ENCODE assay signal across 21 cellular contexts in genomic region chr11:10631761-10632160, GRCh38.
A peak's percentile ranks its signal among the peaks of the same experiment; 100 is the strongest.
DNase-seq lines count a peak whose midpoint lies in the region; ATAC-seq and TF ChIP-seq lines count a peak whose summit lies in the region.
"Had no signal": no experiment of that assay in that cellular context is flagged by ENCODE, and none has a peak within 500 bp of the region (broad histone marks: within the 10 kb centered on the region; RNA-seq: fewer than 3 reads in every experiment).

No MANE protein-coding gene starts in this region.

- H3K4ac ChIP-seq in IMR-90 (ENCODE audit: low read depth, low read length) (no peak overlapping the region), trophoblast cell (ENCODE audit: low read depth, low read length) (no peak overlapping the region)

- H3K9ac ChIP-seq in IMR-90 (ENCODE audit: low read depth, low read length) (no peak overlapping the region), trophoblast cell (ENCODE audit: low read length) (no peak overlapping the region)
- H3K9ac ChIP-seq: BLaER1, GM23248 had no signal

- H2BK120ac ChIP-seq in IMR-90 (ENCODE audit: low read depth, low read length) = peak overlapping the region; percentile 14; the same call in 1 of the 2 replicates
- H2BK120ac ChIP-seq in trophoblast cell (ENCODE audit: insufficient read depth, low read length, poor library complexity) = no peak overlapping the region

- no peaks in the 10 kb centered on the region for H3K79me2 ChIP-seq in trophoblast cell (ENCODE audit: control insufficient read depth, insufficient read depth, low read length, poor library complexity)

- H3K36me3 ChIP-seq in IMR-90 (ENCODE audit: control insufficient read depth, insufficient read depth, low read length) = peaks cover 71% of the 10 kb centered on the region
- peaks cover 0 to 18% (median 0%) of the 10 kb centered on the region in 3 donors for H3K36me3 ChIP-seq in esophagus squamous epithelium
- no peaks in the 10 kb centered on the region for H3K36me3 ChIP-seq in trophoblast cell (ENCODE audit: control insufficient read depth in 1 of 2, insufficient read depth in 2 of 2, low read length in 2 of 2)
- no peaks in the 10 kb centered on the region for H3K36me3 ChIP-seq in upper lobe of right lung
- H3K36me3 ChIP-seq: BLaER1, HAP-1, SJSA1 had no signal

- BruUV-seq in IMR-90 (replicated peaks; lab: Mats Ljungman, UMichigan) = no TSS peak

- no peak for ATAC-seq in IMR-90 (ENCODE audit: low read depth)
- peak; percentile 43 for ATAC-seq in upper lobe of right lung
- ATAC-seq: GM12878, Right ventricle myocardium inferior had no signal

- H3K27ac Mint-ChIP-seq in HFFc6 = no peak overlapping the region
- H3K27ac Mint-ChIP-seq in chondrocyte (ENCODE audit: unreplicated experiment) = no peak overlapping the region
- H3K27ac Mint-ChIP-seq: CD4-positive, alpha-beta T cell had no signal

- TF ChIP-seq CTCF in IMR-90 (conservative IDR thresholded peaks at IDR 0.05; ENCODE audit: low read depth, low read length) (no peak), esophagus squamous epithelium (IDR thresholded peaks at IDR 0.05) (no peak), upper lobe of right lung (IDR thresholded peaks at IDR 0.05) (no peak), HFFc6 (IDR thresholded peaks at IDR 0.05) (no peak), chondrocyte (IDR thresholded peaks at IDR 0.05) (no peak)

- H4K8ac ChIP-seq in IMR-90 (ENCODE audit: low read depth in 2 of 2, low read length in 2 of 2) = no peak overlapping the region
- no peak overlapping the region for H4K8ac ChIP-seq in trophoblast cell (ENCODE audit: low read depth, low read length)

- H3K79me1 ChIP-seq in IMR-90 (ENCODE audit: low read depth in 1 of 2, low read length in 2 of 2) = peaks cover 0 to 31% of the 10 kb centered on the region in 2 experiments
- no peaks in the 10 kb centered on the region for H3K79me1 ChIP-seq in trophoblast cell (ENCODE audit: low read length)

- H2BK12ac ChIP-seq in trophoblast cell (ENCODE audit: low read length) = no peak overlapping the region

- no peak overlapping the region for H3K56ac ChIP-seq in IMR-90 (ENCODE audit: extremely low read depth, insufficient read depth, low read length)

- no peak overlapping the region for H2BK5ac ChIP-seq in IMR-90 (ENCODE audit: low read depth, low read length, poor library complexity, severe bottlenecking)
- H2BK5ac ChIP-seq in trophoblast cell (ENCODE audit: low read depth, low read length, poor library complexity) = no peak overlapping the region

- TF ChIP-seq RAD21 in IMR-90 (IDR thresholded peaks at IDR 0.05; ENCODE audit: low read length) = no peak

- no peaks in the 10 kb centered on the region for H3K4me1 Mint-ChIP-seq in HFFc6 (ENCODE audit: low read depth)
- H3K4me1 Mint-ChIP-seq in chondrocyte (ENCODE audit: low read depth) = no peaks in the 10 kb centered on the region

- H3K23ac ChIP-seq in IMR-90 (ENCODE audit: low read depth, low read length) (no peak overlapping the region), trophoblast cell (ENCODE audit: low read length) (no peak overlapping the region)

- H2BK15ac ChIP-seq in IMR-90 (ENCODE audit: low read depth, low read length) = no peak overlapping the region

- no peak overlapping the region for H3K18ac ChIP-seq in IMR-90 (ENCODE audit: low read depth, low read length)
- H3K18ac ChIP-seq in trophoblast cell (ENCODE audit: low read length) = no peak overlapping the region

- H3K9me1 ChIP-seq in IMR-90 (ENCODE audit: insufficient read depth, low read length) = peaks cover 4% of the 10 kb centered on the region; the same call in 1 of the 2 replicates

- H3K27ac ChIP-seq in IMR-90 (ENCODE audit: insufficient read depth, low read length) = no peak overlapping the region
- H3K27ac ChIP-seq in esophagus squamous epithelium = peak overlapping the region in 3 of 4 donors; percentile 1 to 11 (median 6)
- H3K27ac ChIP-seq in trophoblast cell (ENCODE audit: low read depth, low read length) = no peak overlapping the region
- H3K27ac ChIP-seq in upper lobe of right lung = no peak overlapping the region
- H3K27ac ChIP-seq: BLaER1, GM23248, SJSA1 had no signal

- intact Hi-C loops in IMR-90 (cut with micrococcal nuclease) = no loop called here
- intact Hi-C loops in esophagus squamous epithelium (cut with DNase I) = no loop called here
- intact Hi-C loops in upper lobe of right lung (cut with DNase I) = no loop called here

- H3K4me1 ChIP-seq in IMR-90 (ENCODE audit: control insufficient read depth, insufficient read depth, low read length) = no peaks in the 10 kb centered on the region
- H3K4me1 ChIP-seq in esophagus squamous epithelium = peaks cover 0 to 6% (median 0%) of the 10 kb centered on the region in 3 donors
- H3K4me1 ChIP-seq in trophoblast cell (ENCODE audit: control insufficient read depth in 1 of 2, insufficient read depth in 2 of 2, low read length in 2 of 2) = peaks cover 5 to 8% of the 10 kb centered on the region in 2 experiments
- H3K4me1 ChIP-seq in upper lobe of right lung = peaks cover 5% of the 10 kb centered on the region
- H3K4me1 ChIP-seq: HAP-1, SJSA1 had no signal

- no peaks in the 10 kb centered on the region for H3K27me3 ChIP-seq in IMR-90 (ENCODE audit: control insufficient read depth, insufficient read depth, low read length)
- H3K27me3 ChIP-seq in esophagus squamous epithelium = no peaks in the 10 kb centered on the region
- H3K27me3 ChIP-seq in trophoblast cell (ENCODE audit: insufficient read depth, low read length) = no peaks in the 10 kb centered on the region
- no peaks in the 10 kb centered on the region for H3K27me3 ChIP-seq in upper lobe of right lung
- H3K27me3 ChIP-seq: BLaER1, SJSA1 had no signal

- H2AFZ ChIP-seq in IMR-90 (replicated peaks; ENCODE audit: low read length, poor library complexity) (no peak overlapping the region), trophoblast cell (ENCODE audit: insufficient read depth, low read length, poor library complexity) (no peak overlapping the region)
- H2AFZ ChIP-seq: GM23248 had no signal

- DNase-seq in IMR-90 (no peak), esophagus squamous epithelium (lab: John Stamatoyannopoulos, UW) (no peak), trophoblast cell (peak; percentile 76 to 86), upper lobe of right lung (no peak), HFFc6 (no peak), chondrocyte (ENCODE audit: low spot score) (no peak), NCI-H69 (lab: John Stamatoyannopoulos, UW) (no peak)
- DNase-seq: CD4-positive, alpha-beta T cell; COR-L47; DND-41; GM23248; Karpas-422; NCI-H1694; NCI-H2081 treated with DMSO at 0.1 percent for 48 hours; NCI-H2171 treated with DMSO at 0.1 percent for 48 hours; NCI-H524 treated with DMSO at 0.1 percent for 48 hours had no signal

- TF ChIP-seq POLR2A in IMR-90 (IDR thresholded peaks at IDR 0.05; ENCODE audit: low read depth, low read length) (no peak), esophagus squamous epithelium (IDR thresholded peaks at IDR 0.05) (no peak)

- peaks cover 20% of the 10 kb centered on the region for H3K36me3 Mint-ChIP-seq in HFFc6 (ENCODE audit: low read depth)
- H3K36me3 Mint-ChIP-seq in chondrocyte (ENCODE audit: low read depth) = peaks cover 23% of the 10 kb centered on the region

- H4K91ac ChIP-seq in IMR-90 (ENCODE audit: insufficient read depth, low read depth, low read length) (no peak overlapping the region), trophoblast cell (ENCODE audit: low read depth, low read length) (no peak overlapping the region)

- H3K4me2 ChIP-seq in IMR-90 (ENCODE audit: low read depth, low read length) = no peak overlapping the region
- no peak overlapping the region for H3K4me2 ChIP-seq in trophoblast cell (ENCODE audit: low read length)
- H3K4me2 ChIP-seq: BLaER1 had no signal

- H3K27me3 Mint-ChIP-seq in HFFc6 (ENCODE audit: insufficient read depth) (0 out of 2 replicates have a peak, but pooled peaks cover 2% of the 10 kb centered on the region), chondrocyte (ENCODE audit: low read depth) (no peaks in the 10 kb centered on the region)
- H3K27me3 Mint-ChIP-seq: CD4-positive, alpha-beta T cell had no signal

- no peak overlapping the region for H4K12ac ChIP-seq in trophoblast cell (ENCODE audit: low read depth, low read length)

- H3K9me3 ChIP-seq in IMR-90 (ENCODE audit: control insufficient read depth, insufficient read depth, low read length) (no peaks in the 10 kb centered on the region), esophagus squamous epithelium (no peaks in the 10 kb centered on the region), trophoblast cell (ENCODE audit: insufficient read depth, low read depth, low read length) (peaks cover 8% of the 10 kb centered on the region), upper lobe of right lung (no peaks in the 10 kb centered on the region)
- H3K9me3 ChIP-seq: BLaER1, HAP-1, SJSA1 had no signal

- POLR2A ChIA-PET in IMR-90 (lab: Charles Lee; ENCODE audit: unreplicated experiment) = no interaction called here

- H3K4me3 ChIP-seq in IMR-90 (ENCODE audit: insufficient read depth, low read depth, low read length) (no peak overlapping the region), esophagus squamous epithelium (no peak overlapping the region), trophoblast cell (ENCODE audit: low read depth, low read length) (no peak overlapping the region), upper lobe of right lung (no peak overlapping the region)
- H3K4me3 ChIP-seq: BLaER1, GM12878, GM23248, HAP-1, SJSA1 had no signal

- H2AK5ac ChIP-seq in IMR-90 (ENCODE audit: low read depth, low read length) = no peak overlapping the region
- H2AK5ac ChIP-seq in trophoblast cell (ENCODE audit: low read length) = no peak overlapping the region

- H2AK9ac ChIP-seq in IMR-90 (replicated peaks; ENCODE audit: low read depth, low read length, poor library complexity) = no peak overlapping the region

- no peak overlapping the region for H2BK20ac ChIP-seq in IMR-90 (ENCODE audit: low read depth, low read length)

- no peak overlapping the region for H3K4me3 Mint-ChIP-seq in HFFc6
- no peak overlapping the region for H3K4me3 Mint-ChIP-seq in chondrocyte (ENCODE audit: unreplicated experiment)
- H3K4me3 Mint-ChIP-seq: CD4-positive, alpha-beta T cell had no signal

- no peak overlapping the region for H4K5ac ChIP-seq in IMR-90 (ENCODE audit: low read depth, low read length)

- 100% methylated on average over 2 of the region's 5 CpGs; no CpG with 5 or more reads in 1 of the 2 experiments for WGBS in IMR-90 (ENCODE audit: extremely low coverage in 2 of 2, insufficient read length in 1 of 2), 2 experiments
- 73 to 75% methylated on average over 2 to 3 of the region's 5 CpGs for WGBS in esophagus squamous epithelium, 2 donors
- no CpG with 5 or more reads among the region's 5 CpGs for WGBS in trophoblast cell (ENCODE audit: extremely low coverage, insufficient coverage, insufficient read length)

- dilution Hi-C loops in IMR-90 (cut with HindIII; ENCODE audit: low sequenced_read_pairs, unreplicated experiment) = no loop called here

- in situ Hi-C loops in IMR-90 (cut with MboI; ENCODE audit: low sequenced_read_pairs) = no loop called here

- no peaks in the 10 kb centered on the region for H4K20me1 ChIP-seq in IMR-90 (ENCODE audit: insufficient read depth, low read length)
- H4K20me1 ChIP-seq: BLaER1 had no signal

- H3K9me3 Mint-ChIP-seq in HFFc6 = no peaks in the 10 kb centered on the region
- no peaks in the 10 kb centered on the region for H3K9me3 Mint-ChIP-seq in chondrocyte (ENCODE audit: low read depth)
- H3K9me3 Mint-ChIP-seq: CD4-positive, alpha-beta T cell had no signal

- H3K14ac ChIP-seq in IMR-90 (replicated peaks; ENCODE audit: low read depth, low read length) (no peak overlapping the region), trophoblast cell (ENCODE audit: low read length) (no peak overlapping the region)

- CTCF ChIA-PET in IMR-90 (lab: Yijun Ruan, JAX) = no interaction called here

Comparison
In these comparisons a context has a peak if more than half of its experiments do, and no peak if none do; other contexts are left out.
1. DNase-seq: peak in trophoblast cell (2 of 2); none in IMR-90 (single experiment), esophagus squamous epithelium (single experiment), upper lobe of right lung (single experiment), HFFc6 (single experiment), chondrocyte (single experiment) and NCI-H69 (single experiment).
2. H3K27ac ChIP-seq: peak in esophagus squamous epithelium (3 of 4); none in IMR-90 (single experiment), trophoblast cell (single experiment) and upper lobe of right lung (single experiment).